ENCODE assay signal across 13 cellular contexts in the genomic region with DNA sequence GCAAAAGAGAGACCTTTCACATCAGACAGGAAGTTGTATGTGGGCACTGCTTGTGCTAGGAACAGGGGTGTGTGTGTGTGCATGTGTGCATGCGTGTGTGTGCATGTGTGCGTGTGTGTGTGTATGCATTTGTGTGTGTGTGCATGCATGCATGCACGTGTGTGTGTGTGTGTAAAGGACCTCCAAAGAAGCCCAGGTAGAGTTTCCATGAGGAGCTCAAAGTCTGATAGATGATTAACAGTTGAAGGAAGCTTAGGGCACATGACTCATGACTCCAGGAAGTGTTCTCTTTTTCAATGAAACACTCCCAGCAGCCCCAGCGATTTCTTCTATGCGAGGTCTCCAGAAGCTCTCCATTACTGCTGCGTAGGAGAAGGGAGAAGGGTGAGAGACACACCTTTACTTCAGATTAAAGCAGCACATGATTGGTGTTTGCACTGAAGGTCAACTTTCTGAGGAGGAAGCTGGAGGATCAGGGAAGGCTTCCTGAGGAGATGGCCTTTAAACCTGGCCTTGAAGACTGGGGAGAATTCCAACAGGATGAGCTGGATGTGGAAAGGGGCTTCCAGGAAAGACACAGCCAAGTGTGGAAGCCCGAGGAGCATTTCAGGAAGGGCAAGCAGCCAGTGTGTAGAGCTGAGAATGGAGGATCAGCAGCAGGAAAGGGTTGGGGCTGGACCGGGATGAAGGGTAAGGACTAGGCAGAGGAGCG.
A peak's percentile ranks its signal among the peaks of the same experiment; 100 is the strongest.
DNase-seq lines count a peak whose midpoint lies in the region; ATAC-seq and TF ChIP-seq lines count a peak whose summit lies in the region.
"Had no signal": no experiment of that assay in that cellular context is flagged by ENCODE, and none has a peak within 500 bp of the region (broad histone marks: within the 10 kb centered on the region; RNA-seq: fewer than 3 reads in every experiment).

No MANE protein-coding gene starts in this region.

- H3K27ac Mint-ChIP-seq in CD14-positive monocyte, result peak overlapping the region in 6 of 7 donors; percentile 1 to 81 (median 68)
- peak overlapping the region in 5 of 6 donors; percentile 14 to 88 (median 67) for H3K27ac Mint-ChIP-seq in immature natural killer cell

- ATAC-seq in GM19372 (IDR thresholded peaks at IDR 0.05; ENCODE audit: low read depth, unreplicated experiment), result peak; percentile 10
- ATAC-seq in HG03457 (IDR thresholded peaks at IDR 0.05; ENCODE audit: unreplicated experiment), result no peak

- intact Hi-C loops in CD14-positive monocyte (cut with micrococcal nuclease), result no loop called here

- no peak for TF ChIP-seq CTCF in CD14-positive monocyte (IDR thresholded peaks at IDR 0.05)

- H3K36me3 Mint-ChIP-seq in CD14-positive monocyte (no peaks in the 10 kb centered on the region), immature natural killer cell (peaks cover 0 to 2% (median 0%) of the 10 kb centered on the region in 3 donors)

- H3K4me3 Mint-ChIP-seq in CD14-positive monocyte (no peak overlapping the region), immature natural killer cell (peak overlapping the region in 4 of 5 donors; percentile 6 to 39 (median 30))

- H3K4me1 Mint-ChIP-seq in CD14-positive monocyte (peaks cover 7% of the 10 kb centered on the region), immature natural killer cell (peaks cover 28 to 34% of the 10 kb centered on the region in 2 donors)

- H3K9me3 Mint-ChIP-seq in CD14-positive monocyte (peaks cover 0 to 19% (median 6%) of the 10 kb centered on the region in 7 donors), immature natural killer cell (peaks cover 0 to under 1% (median under 1%) of the 10 kb centered on the region in 6 donors)

- H3K27me3 Mint-ChIP-seq in CD14-positive monocyte (ENCODE audit: low read depth in 3 of 3), result peaks cover 0 to 5% (median 2%) of the 10 kb centered on the region in 3 donors
- H3K27me3 Mint-ChIP-seq in immature natural killer cell (ENCODE audit: low read depth in 3 of 3), result peaks cover 0 to 7% (median 2%) of the 10 kb centered on the region in 3 donors

- DNase-seq in CD14-positive monocyte (ENCODE audit: low spot score) (no peak), RKO (ENCODE audit: low spot score) (peak; percentile 20), immature natural killer cell (no peak), islet precursor cell (no peak), germinal center (ENCODE audit: low spot score) (no peak), NCI-H446 treated with DMSO at 0.1 percent for 48 hours (lab: John Stamatoyannopoulos, UW) (no peak)
- DNase-seq: amygdala; effector memory CD4-positive, alpha-beta T cell; hippocampal formation; NCI-H226; SHP77 had no signal

Comparison
In these comparisons a context has a peak if more than half of its experiments do, and no peak if none do; other contexts are left out.
1. H3K4me3 Mint-ChIP-seq: peak in immature natural killer cell (4 of 5); none in CD14-positive monocyte (0 of 2).